13 cellular contexts compared by ENCODE assay signal in genomic region chr5:45385321-45386058, GRCh38.
DNase-seq lines count a peak whose midpoint lies in the region; ATAC-seq and TF ChIP-seq lines count a peak whose summit lies in the region.
"Had no signal": no experiment of that assay in that cellular context is flagged by ENCODE, and none has a peak within 500 bp of the region (broad histone marks: within the 10 kb centered on the region; RNA-seq: fewer than 3 reads in every experiment).

No MANE protein-coding gene starts in this region.

- TF ChIP-seq POLR2A in tibial nerve (IDR thresholded peaks at IDR 0.05): no peak

- TF ChIP-seq CTCF in tibial nerve (IDR thresholded peaks at IDR 0.05): no peak

- no peaks in the 10 kb centered on the region for H3K27me3 ChIP-seq in tibial nerve
- H3K27me3 ChIP-seq: tibial artery had no signal

- WGBS in tibial nerve, 2 donors: 25 to 27% methylated on average over 6 of the region's 6 CpGs

- H3K27ac ChIP-seq in tibial nerve: no peak overlapping the region
- H3K27ac ChIP-seq: tibial artery had no signal

- no peaks in the 10 kb centered on the region for H3K9me3 ChIP-seq in tibial nerve
- H3K9me3 ChIP-seq: tibial artery had no signal

- H3K4me1 ChIP-seq in tibial nerve: peaks cover 0 to 11% (median 0%) of the 10 kb centered on the region in 4 donors
- H3K4me1 ChIP-seq: tibial artery had no signal

- no peak for TF ChIP-seq EP300 in tibial nerve (IDR thresholded peaks at IDR 0.05)

- no peaks in the 10 kb centered on the region for H3K36me3 ChIP-seq in tibial nerve
- H3K36me3 ChIP-seq: tibial artery had no signal

- ATAC-seq in GM19397 (IDR thresholded peaks at IDR 0.05; ENCODE audit: unreplicated experiment) (no peak), HG03135 (IDR thresholded peaks at IDR 0.05; ENCODE audit: unreplicated experiment) (no peak), GM21737 (IDR thresholded peaks at IDR 0.05; ENCODE audit: unreplicated experiment) (no peak)
- ATAC-seq: activated CD4-positive, alpha-beta T cell treated with anti-CD3 and anti-CD28 coated beads for 36 hours had no signal

- no peak overlapping the region for H3K4me3 ChIP-seq in tibial nerve
- H3K4me3 ChIP-seq: tibial artery had no signal

- DNase-seq in GM04504 (ENCODE audit: low read depth) (peak; percentile 61), NCI-H446 treated with DMSO at 0.1 percent for 48 hours (lab: John Stamatoyannopoulos, UW) (peak; percentile 97), dermis blood vessel endothelial cell (peak; percentile 97), myocyte (ENCODE audit: low read depth) (peak; percentile 7), tibial nerve (ENCODE audit: low spot score in 2 of 2) (no peak)
- DNase-seq: activated CD4-positive, alpha-beta T cell treated with anti-CD3 and anti-CD28 coated beads for 36 hours; DMS153; immature natural killer cell; NCI-H187 treated with DMSO at 0.1 percent for 48 hours had no signal

Comparison
In these comparisons a context has a peak if more than half of its experiments do, and no peak if none do; other contexts are left out.
1. DNase-seq: peak in GM04504 (single experiment), NCI-H446 treated with DMSO at 0.1 percent for 48 hours (single experiment), dermis blood vessel endothelial cell (single experiment) and myocyte (single experiment); none in tibial nerve (0 of 2).